In genomic region chr2:240728361-240728760, GRCh38 we compare ENCODE assay signal across 32 cellular contexts. TPM values are rescaled to one million over a fixed set of nuclear protein-coding genes. Genes with fewer than 3 reads are reported as not detected.
"Had no signal": no experiment of that assay in that cellular context is flagged by ENCODE, and none has a peak within 500 bp of the region (broad histone marks: within the 10 kb centered on the region; RNA-seq: fewer than 3 reads in every experiment).

No MANE protein-coding gene starts in this region.

- H3K4me3 ChIP-seq: esophagus muscularis mucosa, gastrocnemius medialis had no signal

- H3K27ac Mint-ChIP-seq: activated CD4-positive, alpha-beta memory T cell treated with anti-CD3 and anti-CD28 coated beads, Interleukin-2, amount 10 ng/mL, durations not matched to agents 7 days and 5 days; activated CD4-positive, alpha-beta T cell treated with anti-CD3 and anti-CD28 coated beads for 36 hours; activated CD4-positive, alpha-beta T cell treated with anti-CD3 and anti-CD28 coated beads, Interleukin-2, amount 10 ng/mL, durations not matched to agents 7 days and 5 days; activated naive CD8-positive, alpha-beta T cell; activated T-cell treated with anti-CD3 and anti-CD28 coated beads, Interleukin-2, amount 50 U/mL, for 24 hours; activated T-helper 17 cell treated with anti-CD3 and anti-CD28 coated beads, Interleukin-2, amount 50 U/mL, for 72 hours; T-helper 17 cell; T-helper 2 cell treated with Interferon-gamma antibody and Interleukin-4, amounts not matched to agents 5 μg/mL and 100 μg/mL, for 36 hours had no signal

- H3K27me3 Mint-ChIP-seq: activated CD4-positive, alpha-beta memory T cell treated with anti-CD3 and anti-CD28 coated beads, Interleukin-2, amount 10 ng/mL, durations not matched to agents 7 days and 5 days; activated CD4-positive, alpha-beta T cell treated with anti-CD3 and anti-CD28 coated beads for 36 hours; activated CD4-positive, alpha-beta T cell treated with anti-CD3 and anti-CD28 coated beads, Interleukin-2, amount 10 ng/mL, durations not matched to agents 7 days and 5 days; activated naive CD8-positive, alpha-beta T cell; activated T-cell treated with anti-CD3 and anti-CD28 coated beads, Interleukin-2, amount 50 U/mL, for 24 hours had no signal

- H3K27ac ChIP-seq: esophagus muscularis mucosa, foreskin keratinocyte, gastrocnemius medialis had no signal

- H3K9me3 Mint-ChIP-seq: activated CD4-positive, alpha-beta memory T cell treated with anti-CD3 and anti-CD28 coated beads, Interleukin-2, amount 10 ng/mL, durations not matched to agents 7 days and 5 days; activated CD4-positive, alpha-beta T cell treated with anti-CD3 and anti-CD28 coated beads, Interleukin-2, amount 10 ng/mL, durations not matched to agents 7 days and 5 days; activated T-cell treated with anti-CD3 and anti-CD28 coated beads, Interleukin-2, amount 50 U/mL, for 24 hours; activated T-helper 17 cell treated with anti-CD3 and anti-CD28 coated beads, Interleukin-2, amount 50 U/mL, for 72 hours; effector memory CD8-positive, alpha-beta T cell; T-helper 2 cell treated with Interferon-gamma antibody and Interleukin-4, amounts not matched to agents 5 μg/mL and 100 μg/mL, for 36 hours had no signal

- H3K9me3 ChIP-seq: esophagus muscularis mucosa, gastrocnemius medialis had no signal

- H3K4me3 Mint-ChIP-seq: activated CD4-positive, alpha-beta memory T cell treated with anti-CD3 and anti-CD28 coated beads, Interleukin-2, amount 10 ng/mL, durations not matched to agents 7 days and 5 days; activated CD4-positive, alpha-beta T cell treated with anti-CD3 and anti-CD28 coated beads for 36 hours; activated CD4-positive, alpha-beta T cell treated with anti-CD3 and anti-CD28 coated beads, Interleukin-2, amount 10 ng/mL, durations not matched to agents 7 days and 5 days; activated naive CD8-positive, alpha-beta T cell; activated T-cell treated with anti-CD3 and anti-CD28 coated beads, Interleukin-2, amount 50 U/mL, for 24 hours; activated T-helper 17 cell treated with anti-CD3 and anti-CD28 coated beads, Interleukin-2, amount 50 U/mL, for 72 hours; effector memory CD8-positive, alpha-beta T cell; T-helper 17 cell; T-helper 2 cell treated with Interferon-gamma antibody and Interleukin-4, amounts not matched to agents 5 μg/mL and 100 μg/mL, for 36 hours had no signal

- H3K4me1 Mint-ChIP-seq: activated CD4-positive, alpha-beta memory T cell treated with anti-CD3 and anti-CD28 coated beads, Interleukin-2, amount 10 ng/mL, durations not matched to agents 7 days and 5 days; activated CD4-positive, alpha-beta T cell treated with anti-CD3 and anti-CD28 coated beads for 36 hours; activated CD4-positive, alpha-beta T cell treated with anti-CD3 and anti-CD28 coated beads, Interleukin-2, amount 10 ng/mL, durations not matched to agents 7 days and 5 days; activated T-helper 17 cell treated with anti-CD3 and anti-CD28 coated beads, Interleukin-2, amount 50 U/mL, for 72 hours had no signal

- H3K36me3 Mint-ChIP-seq: activated naive CD8-positive, alpha-beta T cell had no signal

- H3K36me3 ChIP-seq: esophagus muscularis mucosa, gastrocnemius medialis had no signal

- H3K4me1 ChIP-seq: esophagus muscularis mucosa, foreskin keratinocyte, gastrocnemius medialis had no signal

- ATAC-seq: activated CD4-positive, alpha-beta T cell treated with anti-CD3 and anti-CD28 coated beads for 36 hours; activated T-helper 17 cell treated with anti-CD3 and anti-CD28 coated beads, Interleukin-2, amount 50 U/mL, for 72 hours; effector memory CD8-positive, alpha-beta T cell; foreskin keratinocyte; gastrocnemius medialis; T-helper 17 cell had no signal

- DNase-seq: activated CD4-positive, alpha-beta memory T cell treated with anti-CD3 and anti-CD28 coated beads, Interleukin-2, amount 10 ng/mL, durations not matched to agents 7 days and 5 days; activated CD4-positive, alpha-beta T cell treated with anti-CD3 and anti-CD28 coated beads for 36 hours; activated CD4-positive, alpha-beta T cell treated with anti-CD3 and anti-CD28 coated beads, Interleukin-2, amount 10 ng/mL, durations not matched to agents 7 days and 5 days; activated CD4-positive, alpha-beta T cell treated with anti-CD3 and anti-CD28 coated beads, Interleukin-2, amount 50 U/mL, for 4 hours; activated CD4-positive, CD25-positive, alpha-beta regulatory T cell; activated CD4-positive, CD25-positive, alpha-beta regulatory T cell treated with anti-CD3 and anti-CD28 coated beads, Interleukin-2, amount 50 U/mL, for 72 hours; activated CD8-positive, alpha-beta memory T cell treated with anti-CD3 and anti-CD28 coated beads, Interleukin-2, amount 50 U/mL, for 48 hours; activated effector memory CD4-positive, alpha-beta T cell treated with Interleukin-2 at 50 U/mL for 16 hours; activated gamma-delta T cell treated with Interleukin-2 at 50 U/mL for 16 hours; activated naive CD4-positive, alpha-beta T cell treated with anti-CD3 and anti-CD28 coated beads, Interleukin-2, amount 50 U/mL, for 16 hours; activated naive CD4-positive, alpha-beta T cell treated with Interleukin-2 at 50 U/mL for 16 hours; activated T-cell treated with anti-CD3 and anti-CD28 coated beads for 4 hours; activated T-cell treated with anti-CD3 and anti-CD28 coated beads, Interleukin-2, amount 50 U/mL, for 24 hours; amniotic stem cell; anterior cingulate cortex; caudate nucleus; cortex of kidney; dermis blood vessel endothelial cell; effector CD4-positive, alpha-beta T cell; effector memory CD8-positive, alpha-beta T cell; erythroblast; foreskin keratinocyte; gastrocnemius medialis; T-helper 1 cell; T-helper 17 cell; T1000 had no signal

RNA-seq across cellular contexts. Expression of gene AQP12A, which starts 36.7 kb away (rescaled TPM):
- total RNA-seq: activated CD4-positive, alpha-beta memory T cell treated with anti-CD3 and anti-CD28 coated beads, Interleukin-2, amount 10 ng/mL, durations not matched to agents 7 days and 5 days; activated CD4-positive, alpha-beta T cell treated with anti-CD3 and anti-CD28 coated beads for 36 hours; activated CD4-positive, alpha-beta T cell treated with anti-CD3 and anti-CD28 coated beads, Interleukin-2, amount 10 ng/mL, durations not matched to agents 7 days and 5 days; activated T-helper 17 cell treated with anti-CD3 and anti-CD28 coated beads, Interleukin-2, amount 50 U/mL, for 72 hours; astrocyte; chondrocyte; dermis blood vessel endothelial cell; esophagus muscularis mucosa; foreskin keratinocyte; gastrocnemius medialis; T-helper 17 cell had no signal
- polyA plus RNA-seq: foreskin keratinocyte had no signal

RNA-seq across cellular contexts. Expression of gene AQP12B, which starts 45.7 kb away (rescaled TPM):
- total RNA-seq: activated CD4-positive, alpha-beta memory T cell treated with anti-CD3 and anti-CD28 coated beads, Interleukin-2, amount 10 ng/mL, durations not matched to agents 7 days and 5 days; activated CD4-positive, alpha-beta T cell treated with anti-CD3 and anti-CD28 coated beads for 36 hours; activated CD4-positive, alpha-beta T cell treated with anti-CD3 and anti-CD28 coated beads, Interleukin-2, amount 10 ng/mL, durations not matched to agents 7 days and 5 days; activated T-helper 17 cell treated with anti-CD3 and anti-CD28 coated beads, Interleukin-2, amount 50 U/mL, for 72 hours; astrocyte; chondrocyte; dermis blood vessel endothelial cell; esophagus muscularis mucosa; foreskin keratinocyte; gastrocnemius medialis; T-helper 17 cell had no signal
- polyA plus RNA-seq: foreskin keratinocyte had no signal
